ENCODE assay signal across 17 cellular contexts in the genomic region with DNA sequence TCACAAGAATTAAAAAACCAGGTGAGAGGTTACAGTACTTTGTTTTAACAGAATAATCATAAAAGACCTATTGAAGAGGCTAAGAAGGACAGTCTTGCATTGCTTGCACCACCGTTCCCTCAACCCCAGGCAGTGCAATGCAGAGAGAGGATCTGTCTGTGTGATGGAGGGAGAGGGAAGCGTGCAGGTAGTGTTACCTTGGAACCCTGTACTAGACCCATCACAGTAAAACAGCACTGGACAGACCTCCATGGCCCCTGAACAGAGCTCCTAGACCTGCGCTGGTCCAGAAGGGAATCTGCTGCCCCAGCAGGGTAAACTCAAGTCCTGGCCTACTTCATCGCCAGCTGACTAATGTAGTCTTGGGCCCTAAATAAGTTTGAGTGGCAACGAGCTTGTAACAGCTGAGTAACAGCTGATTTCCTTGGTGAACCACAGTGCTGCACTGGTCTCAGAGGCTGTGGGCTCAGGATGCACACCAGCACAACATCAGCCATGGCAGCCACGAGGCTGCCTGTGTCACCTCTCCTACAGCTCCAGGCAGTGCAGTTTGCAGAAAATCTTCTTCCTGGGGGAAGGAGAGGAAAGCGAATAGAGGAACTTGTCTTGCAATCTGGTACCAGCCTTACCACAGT.
DNase-seq lines count a peak whose midpoint lies in the region; ATAC-seq and TF ChIP-seq lines count a peak whose summit lies in the region.
"Had no signal": no experiment of that assay in that cellular context is flagged by ENCODE, and none has a peak within 500 bp of the region (broad histone marks: within the 10 kb centered on the region; RNA-seq: fewer than 3 reads in every experiment).

No MANE protein-coding gene starts in this region.

- H3K9ac ChIP-seq in neural progenitor cell: no peak overlapping the region
- H3K9ac ChIP-seq: BLaER1 treated with 17β-estradiol and CSF1 and Interleukin-3, amounts not matched to agents 10 nM and 100 nM; KMS-11; SK-N-SH had no signal

- H3K36me3 ChIP-seq in PC-9 (ENCODE audit: low read depth): no peaks in the 10 kb centered on the region
- H3K36me3 ChIP-seq in neural progenitor cell: no peaks in the 10 kb centered on the region
- H3K36me3 ChIP-seq in psoas muscle (ENCODE audit: insufficient read depth in 1 of 2, low read depth in 1 of 2): no peaks in the 10 kb centered on the region
- H3K36me3 ChIP-seq: BLaER1 treated with 17β-estradiol and CSF1 and Interleukin-3, amounts not matched to agents 10 nM and 100 nM had no signal

- no peaks in the 10 kb centered on the region for H3F3A ChIP-seq in PC-9 (ENCODE audit: insufficient read depth, low read depth)
- H3F3A ChIP-seq in neural progenitor cell (ENCODE audit: low read depth): no peaks in the 10 kb centered on the region

- no peaks in the 10 kb centered on the region for H3K27me3 ChIP-seq in PC-9 (ENCODE audit: insufficient read depth, low read depth)
- H3K27me3 ChIP-seq in neural progenitor cell: no peaks in the 10 kb centered on the region
- no peaks in the 10 kb centered on the region for H3K27me3 ChIP-seq in psoas muscle (ENCODE audit: insufficient read depth in 3 of 3, low read length in 2 of 3)
- no peaks in the 10 kb centered on the region for H3K27me3 ChIP-seq in right cardiac atrium (ENCODE audit: control insufficient read depth, insufficient read depth)
- H3K27me3 ChIP-seq: BLaER1 treated with 17β-estradiol and CSF1 and Interleukin-3, amounts not matched to agents 10 nM and 100 nM had no signal

- H3K4me1 ChIP-seq in PC-9 (replicated peaks; ENCODE audit: insufficient read depth) (no peaks in the 10 kb centered on the region), neural progenitor cell (no peaks in the 10 kb centered on the region), psoas muscle (no peaks in the 10 kb centered on the region), right cardiac atrium (ENCODE audit: control insufficient read depth, insufficient read depth, low read length) (no peaks in the 10 kb centered on the region)
- H3K4me1 ChIP-seq: BLaER1 treated with 17β-estradiol and CSF1 and Interleukin-3, amounts not matched to agents 10 nM and 100 nM had no signal

- intact Hi-C loops in PC-9 (cut with micrococcal nuclease; ENCODE audit: unreplicated experiment) (no loop called here), psoas muscle (cut with DNase I) (no loop called here), right cardiac atrium (cut with DNase I) (no loop called here)

- H3K4me1 Mint-ChIP-seq in activated naive CD8-positive, alpha-beta T cell treated with anti-CD3 and anti-CD28 coated beads, Interleukin-2, amount 50 U/mL, for 24 hours: no peaks in the 10 kb centered on the region
- no peaks in the 10 kb centered on the region for H3K4me1 Mint-ChIP-seq in activated naive CD8-positive, alpha-beta T cell treated with anti-CD3 and anti-CD28 coated beads for 36 hours
- H3K4me1 Mint-ChIP-seq in neural progenitor cell: no peaks in the 10 kb centered on the region
- H3K4me1 Mint-ChIP-seq: IgD-negative memory B cell had no signal

- H3K9me3 ChIP-seq in PC-9 (ENCODE audit: insufficient read depth, low read depth) (no peaks in the 10 kb centered on the region), neural progenitor cell (ENCODE audit: low read depth) (no peaks in the 10 kb centered on the region), psoas muscle (no peaks in the 10 kb centered on the region), right cardiac atrium (ENCODE audit: control insufficient read depth, low read length) (no peaks in the 10 kb centered on the region)
- H3K9me3 ChIP-seq: BLaER1 treated with 17β-estradiol and CSF1 and Interleukin-3, amounts not matched to agents 10 nM and 100 nM; SK-N-SH had no signal

- CTCF ChIA-PET in PC-9 (lab: Charles Lee): no interaction called here

- POLR2A ChIA-PET in PC-9 (lab: Charles Lee; ENCODE audit: unreplicated experiment): no interaction called here

- no peak overlapping the region for H3K4me3 Mint-ChIP-seq in activated naive CD8-positive, alpha-beta T cell treated with anti-CD3 and anti-CD28 coated beads, Interleukin-2, amount 50 U/mL, for 24 hours
- H3K4me3 Mint-ChIP-seq in activated naive CD8-positive, alpha-beta T cell treated with anti-CD3 and anti-CD28 coated beads for 36 hours: no peak overlapping the region
- H3K4me3 Mint-ChIP-seq in neural progenitor cell: no peak overlapping the region
- H3K4me3 Mint-ChIP-seq: CD4-positive, alpha-beta T cell; IgD-negative memory B cell had no signal

- H3K4me2 ChIP-seq in PC-9: no peak overlapping the region
- H3K4me2 ChIP-seq in neural progenitor cell: no peak overlapping the region
- H3K4me2 ChIP-seq: BLaER1 treated with 17β-estradiol and CSF1 and Interleukin-3, amounts not matched to agents 10 nM and 100 nM; KMS-11; SK-N-SH had no signal

- H3K27ac Mint-ChIP-seq in activated naive CD8-positive, alpha-beta T cell treated with anti-CD3 and anti-CD28 coated beads, Interleukin-2, amount 50 U/mL, for 24 hours: no peak overlapping the region
- H3K27ac Mint-ChIP-seq in activated naive CD8-positive, alpha-beta T cell treated with anti-CD3 and anti-CD28 coated beads for 36 hours: no peak overlapping the region
- H3K27ac Mint-ChIP-seq in neural progenitor cell: no peak overlapping the region
- H3K27ac Mint-ChIP-seq: CD4-positive, alpha-beta T cell; IgD-negative memory B cell had no signal

- H3K79me2 ChIP-seq in PC-9 (ENCODE audit: low read depth): no peaks in the 10 kb centered on the region
- H3K79me2 ChIP-seq in neural progenitor cell (ENCODE audit: low read depth): no peaks in the 10 kb centered on the region

- H2AFZ ChIP-seq in PC-9 (peak overlapping the region; percentile 55; the same call in 1 of the 2 replicates), neural progenitor cell (replicated peaks) (peak overlapping the region; percentile 40)

- H3K27ac ChIP-seq in PC-9: no peak overlapping the region
- H3K27ac ChIP-seq in neural progenitor cell: no peak overlapping the region
- no peak overlapping the region for H3K27ac ChIP-seq in psoas muscle
- no peak overlapping the region for H3K27ac ChIP-seq in right cardiac atrium (ENCODE audit: low read length)
- H3K27ac ChIP-seq: BLaER1 treated with 17β-estradiol and CSF1 and Interleukin-3, amounts not matched to agents 10 nM and 100 nM; HL-60; KMS-11 had no signal

- H4K20me1 ChIP-seq in PC-9 (ENCODE audit: insufficient read depth) (no peaks in the 10 kb centered on the region), neural progenitor cell (ENCODE audit: low read depth) (no peaks in the 10 kb centered on the region)
- H4K20me1 ChIP-seq: BLaER1 treated with 17β-estradiol and CSF1 and Interleukin-3, amounts not matched to agents 10 nM and 100 nM had no signal

- no peaks in the 10 kb centered on the region for H3K27me3 Mint-ChIP-seq in activated naive CD8-positive, alpha-beta T cell treated with anti-CD3 and anti-CD28 coated beads, Interleukin-2, amount 50 U/mL, for 24 hours
- no peaks in the 10 kb centered on the region for H3K27me3 Mint-ChIP-seq in activated naive CD8-positive, alpha-beta T cell treated with anti-CD3 and anti-CD28 coated beads for 36 hours
- H3K27me3 Mint-ChIP-seq in neural progenitor cell (ENCODE audit: insufficient read depth, low read depth): peaks cover 2% of the 10 kb centered on the region
- H3K27me3 Mint-ChIP-seq: CD4-positive, alpha-beta T cell; IgD-negative memory B cell had no signal

- H3K36me3 Mint-ChIP-seq in activated naive CD8-positive, alpha-beta T cell treated with anti-CD3 and anti-CD28 coated beads, Interleukin-2, amount 50 U/mL, for 24 hours (ENCODE audit: low read depth): no peaks in the 10 kb centered on the region
- no peaks in the 10 kb centered on the region for H3K36me3 Mint-ChIP-seq in activated naive CD8-positive, alpha-beta T cell treated with anti-CD3 and anti-CD28 coated beads for 36 hours
- H3K36me3 Mint-ChIP-seq in neural progenitor cell: no peaks in the 10 kb centered on the region

- no TSS peak for BruUV-seq in PC-9 (replicated peaks; lab: Mats Ljungman, UMichigan)

- WGBS in psoas muscle, 3 donors: 71 to 79% (median 78%) methylated on average over 7 of the region's 7 CpGs
- 78% methylated on average over 7 of the region's 7 CpGs for WGBS in right cardiac atrium

- no peaks in the 10 kb centered on the region for H3K9me3 Mint-ChIP-seq in activated naive CD8-positive, alpha-beta T cell treated with anti-CD3 and anti-CD28 coated beads, Interleukin-2, amount 50 U/mL, for 24 hours
- peaks cover 5% of the 10 kb centered on the region for H3K9me3 Mint-ChIP-seq in activated naive CD8-positive, alpha-beta T cell treated with anti-CD3 and anti-CD28 coated beads for 36 hours
- peaks cover 3% of the 10 kb centered on the region for H3K9me3 Mint-ChIP-seq in neural progenitor cell

- TF ChIP-seq CTCF in PC-9 (conservative IDR thresholded peaks at IDR 0.05) (no peak), neural progenitor cell (IDR thresholded peaks at IDR 0.05) (no peak), psoas muscle (IDR thresholded peaks at IDR 0.05) (no peak)

- H3K4me3 ChIP-seq in PC-9 (no peak overlapping the region), neural progenitor cell (no peak overlapping the region), psoas muscle (no peak overlapping the region), right cardiac atrium (ENCODE audit: low read length) (no peak overlapping the region)
- H3K4me3 ChIP-seq: BLaER1 treated with 17β-estradiol and CSF1 and Interleukin-3, amounts not matched to agents 10 nM and 100 nM had no signal

- H3K9me2 ChIP-seq in PC-9 (ENCODE audit: insufficient read depth): no peaks in the 10 kb centered on the region
- H3K9me2 ChIP-seq: SK-N-SH had no signal

- no peak for DNase-seq in activated naive CD8-positive, alpha-beta T cell treated with anti-CD3 and anti-CD28 coated beads, Interleukin-2, amount 50 U/mL, for 24 hours
- DNase-seq in activated naive CD8-positive, alpha-beta T cell treated with anti-CD3 and anti-CD28 coated beads for 36 hours: no peak
- DNase-seq in PC-9 (no peak), neural progenitor cell (ENCODE audit: low spot score) (no peak), psoas muscle (no peak), right cardiac atrium (no peak)
- DNase-seq: CD4-positive, alpha-beta T cell; NCI-H1436; NCI-H1930; NCI-H524 treated with DMSO at 0.1 percent for 48 hours; NCI-H774; SK-N-SH had no signal

- ATAC-seq in activated naive CD8-positive, alpha-beta T cell treated with anti-CD3 and anti-CD28 coated beads, Interleukin-2, amount 50 U/mL, for 24 hours: peak; percentile 15
- ATAC-seq in psoas muscle (no peak), right cardiac atrium (no peak), GM19324 (IDR thresholded peaks at IDR 0.05; ENCODE audit: low FRiP score, unreplicated experiment) (no peak)
